Comparison of ENCODE assay signal across 9 cellular contexts in the genomic region with DNA sequence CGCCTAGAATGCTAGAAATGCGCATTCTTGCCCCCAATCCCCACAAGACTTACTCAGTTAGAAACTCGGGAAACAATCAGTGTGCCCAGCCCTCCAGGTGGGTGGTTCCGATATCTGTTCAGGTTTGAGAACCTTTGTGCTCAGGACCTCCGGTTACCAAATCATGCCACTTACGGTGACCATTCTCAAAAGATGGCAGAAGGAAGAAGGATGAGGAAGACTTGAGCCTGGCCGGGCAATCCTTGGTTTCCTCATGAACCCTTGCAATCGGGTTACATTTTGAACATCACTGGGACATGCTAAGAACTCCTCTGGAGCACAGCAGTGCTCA. TPM values are rescaled to one million over a fixed set of nuclear protein-coding genes. Genes with fewer than 3 reads are reported as not detected.
DNase-seq lines count a peak whose midpoint lies in the region; ATAC-seq and TF ChIP-seq lines count a peak whose summit lies in the region.
"Had no signal": no experiment of that assay in that cellular context is flagged by ENCODE, and none has a peak within 500 bp of the region (broad histone marks: within the 10 kb centered on the region; RNA-seq: fewer than 3 reads in every experiment).

No MANE protein-coding gene starts in this region.

- intact Hi-C loops in PC-9 (cut with micrococcal nuclease; ENCODE audit: unreplicated experiment), result loop anchor here (1.0 kb wide), 1 partner anchor 260 kb away; no protein-coding TSS in a partner anchor
- intact Hi-C loops in left colon (cut with DNase I, micrococcal nuclease), result no loop called here

- H3K36me3 ChIP-seq in PC-9 (ENCODE audit: low read depth) (no peaks in the 10 kb centered on the region), WERI-Rb-1 (no peaks in the 10 kb centered on the region)

- peak overlapping the region; percentile 84 for H3K4me3 Mint-ChIP-seq in activated naive CD4-positive, alpha-beta T cell treated with anti-CD3 and anti-CD28 coated beads, Interleukin-2, amount 50 U/mL, for 24 hours
- peak overlapping the region; percentile 14 for H3K4me3 Mint-ChIP-seq in type B pancreatic cell

- H3K9me2 ChIP-seq in PC-9 (ENCODE audit: insufficient read depth), result no peaks in the 10 kb centered on the region

- no peaks in the 10 kb centered on the region for H3K9me3 Mint-ChIP-seq in activated naive CD4-positive, alpha-beta T cell treated with anti-CD3 and anti-CD28 coated beads, Interleukin-2, amount 50 U/mL, for 24 hours
- H3K9me3 Mint-ChIP-seq in type B pancreatic cell, result peaks cover 4% of the 10 kb centered on the region

- H3K4me1 ChIP-seq in PC-9 (replicated peaks; ENCODE audit: insufficient read depth), result peaks cover 5% of the 10 kb centered on the region; the same call in 1 of the 2 replicates

- TF ChIP-seq CTCF in PC-9 (conservative IDR thresholded peaks at IDR 0.05) (no peak), fibroblast of pulmonary artery (IDR thresholded peaks at IDR 0.05; ENCODE audit: low read length, missing control alignments) (no peak), type B pancreatic cell (conservative IDR thresholded peaks at IDR 0.05) (no peak), WERI-Rb-1 (IDR thresholded peaks at IDR 0.05; ENCODE audit: low read depth, low read length) (no peak)

- CTCF ChIA-PET in PC-9 (lab: Charles Lee), result no interaction called here

- no peaks in the 10 kb centered on the region for H3K79me2 ChIP-seq in PC-9 (ENCODE audit: low read depth)

- no peaks in the 10 kb centered on the region for H3K27me3 Mint-ChIP-seq in activated naive CD4-positive, alpha-beta T cell treated with anti-CD3 and anti-CD28 coated beads, Interleukin-2, amount 50 U/mL, for 24 hours
- H3K27me3 Mint-ChIP-seq in type B pancreatic cell, result peaks cover 53% of the 10 kb centered on the region

- no peak overlapping the region for H3K27ac ChIP-seq in PC-9
- H3K27ac ChIP-seq in WERI-Rb-1, result no peak overlapping the region

- H3K4me3 ChIP-seq in PC-9 (peak overlapping the region; percentile 55; the same call in 1 of the 2 replicates), fibroblast of pulmonary artery (replicated peaks; ENCODE audit: low read depth, low read length) (peak overlapping the region; percentile 51), WERI-Rb-1 (ENCODE audit: low read depth, low read length) (no peak overlapping the region)

- POLR2A ChIA-PET in PC-9 (lab: Charles Lee; ENCODE audit: unreplicated experiment), result no interaction called here

- no peaks in the 10 kb centered on the region for H3K9me3 ChIP-seq in PC-9 (ENCODE audit: insufficient read depth, low read depth)
- H3K9me3 ChIP-seq in WERI-Rb-1 (ENCODE audit: severe bottlenecking), result no peaks in the 10 kb centered on the region

- no peaks in the 10 kb centered on the region for H4K20me1 ChIP-seq in PC-9 (ENCODE audit: insufficient read depth)

- peaks cover 54% of the 10 kb centered on the region for H3K4me1 Mint-ChIP-seq in activated naive CD4-positive, alpha-beta T cell treated with anti-CD3 and anti-CD28 coated beads, Interleukin-2, amount 50 U/mL, for 24 hours
- H3K4me1 Mint-ChIP-seq in type B pancreatic cell (ENCODE audit: unreplicated experiment), result peaks cover 7% of the 10 kb centered on the region

- 0 out of 2 replicates have a peak overlapping the region, but pooled peaks have one; percentile 46 for H2AFZ ChIP-seq in PC-9

- peak overlapping the region; percentile 94 for H3K27ac Mint-ChIP-seq in activated naive CD4-positive, alpha-beta T cell treated with anti-CD3 and anti-CD28 coated beads, Interleukin-2, amount 50 U/mL, for 24 hours
- H3K27ac Mint-ChIP-seq in type B pancreatic cell, result no peak overlapping the region

- no peaks in the 10 kb centered on the region for H3F3A ChIP-seq in PC-9 (ENCODE audit: insufficient read depth, low read depth)

- H3K36me3 Mint-ChIP-seq in activated naive CD4-positive, alpha-beta T cell treated with anti-CD3 and anti-CD28 coated beads, Interleukin-2, amount 50 U/mL, for 24 hours, result no peaks in the 10 kb centered on the region
- H3K36me3 Mint-ChIP-seq in type B pancreatic cell, result no peaks in the 10 kb centered on the region

- H3K4me2 ChIP-seq in PC-9, result peak overlapping the region; percentile 87

- no TSS peak for BruUV-seq in PC-9 (replicated peaks; lab: Mats Ljungman, UMichigan)

- H3K27me3 ChIP-seq in PC-9 (ENCODE audit: insufficient read depth, low read depth), result no peaks in the 10 kb centered on the region; the same call in 1 of the 2 replicates
- H3K27me3 ChIP-seq in WERI-Rb-1 (ENCODE audit: insufficient read depth, low read depth, severe bottlenecking), result peaks cover 64% of the 10 kb centered on the region

- ATAC-seq in left colon, result no peak
- ATAC-seq: HCT116 had no signal

- no peak for DNase-seq in activated naive CD4-positive, alpha-beta T cell (lab: John Stamatoyannopoulos, UW)
- DNase-seq in PC-9 (no peak), fibroblast of pulmonary artery (ENCODE audit: low read depth) (no peak), type B pancreatic cell (ENCODE audit: extremely low spot score, unreplicated experiment) (no peak), WERI-Rb-1 (no peak), glomerular visceral epithelial cell (ENCODE audit: extremely low spot score) (no peak), left colon (no peak)

RNA-seq across cellular contexts. Expression of a gene that starts 52.1 kb away (rescaled TPM):
- 98.2 and 131 TPM in 2 replicates for total RNA-seq in PC-9 (2021)
- 92.1 and 105 TPM in 2 replicates for total RNA-seq in type B pancreatic cell (ENCODE audit: low replicate concordance)
- 10 to 100 TPM; 71.7 to 90.7 TPM for total RNA-seq in left colon
